8 cellular contexts compared by ENCODE assay signal in genomic region chr14:92726135-92726932, GRCh38. TPM values are rescaled to one million over a fixed set of nuclear protein-coding genes. Genes with fewer than 3 reads are reported as not detected.
DNase-seq lines count a peak whose midpoint lies in the region; ATAC-seq and TF ChIP-seq lines count a peak whose summit lies in the region.

No MANE protein-coding gene starts in this region.

- H3K36me3 ChIP-seq in left ventricle myocardium inferior: peaks cover 9% of the 10 kb centered on the region

- H3K27ac Mint-ChIP-seq in activated naive CD8-positive, alpha-beta T cell treated with anti-CD3 and anti-CD28 coated beads, Interleukin-2, amount 10 ng/mL, durations not matched to agents 7 days and 5 days: no peak overlapping the region
- no peak overlapping the region for H3K27ac Mint-ChIP-seq in activated naive CD8-positive, alpha-beta T cell treated with anti-CD3 and anti-CD28 coated beads for 36 hours

- no peak overlapping the region for H3K4me3 ChIP-seq in left ventricle myocardium inferior

- POLR2A ChIA-PET in activated naive CD8-positive, alpha-beta T cell treated with anti-CD3 and anti-CD28 coated beads, Interleukin-2, amount 10 ng/mL, durations not matched to agents 7 days and 5 days (lab: Charles Lee): no interaction called here

- DNase-seq in activated naive CD8-positive, alpha-beta T cell treated with anti-CD3 and anti-CD28 coated beads, Interleukin-2, amount 10 ng/mL, durations not matched to agents 7 days and 5 days: no peak
- DNase-seq in activated naive CD8-positive, alpha-beta T cell treated with anti-CD3 and anti-CD28 coated beads for 36 hours: no peak
- DNase-seq in activated T-cell treated with anti-CD3 and anti-CD28 coated beads, Interleukin-2, amount 50 U/mL, for 1 hour: peak; percentile 26
- DNase-seq in left ventricle myocardium inferior: peak; percentile 39
- peak; percentile 27 for DNase-seq in stimulated activated naive CD8-positive, alpha-beta T cell treated with anti-CD3 and anti-CD28 coated beads, Interleukin-15, Interleukin-2, amounts not matched to agents 100 U/mL and 50 U/mL, for 24 hours
- DNase-seq in cortex of kidney (lab: John Stamatoyannopoulos, UW): no peak
- DNase-seq in COR-L47 (lab: John Stamatoyannopoulos, UW): no peak
- DNase-seq in NCI-H1694 (lab: John Stamatoyannopoulos, UW): no peak

- peaks cover 12% of the 10 kb centered on the region for H3K4me1 Mint-ChIP-seq in activated naive CD8-positive, alpha-beta T cell treated with anti-CD3 and anti-CD28 coated beads, Interleukin-2, amount 10 ng/mL, durations not matched to agents 7 days and 5 days
- H3K4me1 Mint-ChIP-seq in activated naive CD8-positive, alpha-beta T cell treated with anti-CD3 and anti-CD28 coated beads for 36 hours: peaks cover 19% of the 10 kb centered on the region

- no peaks in the 10 kb centered on the region for H3K9me3 ChIP-seq in left ventricle myocardium inferior (replicated peaks)

- no peak for TF ChIP-seq CTCF in left ventricle myocardium inferior (IDR thresholded peaks at IDR 0.05; ENCODE audit: borderline replicate concordance)

- H3K4me3 Mint-ChIP-seq in activated naive CD8-positive, alpha-beta T cell treated with anti-CD3 and anti-CD28 coated beads, Interleukin-2, amount 10 ng/mL, durations not matched to agents 7 days and 5 days: no peak overlapping the region
- H3K4me3 Mint-ChIP-seq in activated naive CD8-positive, alpha-beta T cell treated with anti-CD3 and anti-CD28 coated beads for 36 hours: no peak overlapping the region

- intact Hi-C loops in left ventricle myocardium inferior (cut with micrococcal nuclease): no loop called here

- H3K27ac ChIP-seq in left ventricle myocardium inferior (replicated peaks): peak overlapping the region; percentile 84

- no peaks in the 10 kb centered on the region for H3K27me3 ChIP-seq in left ventricle myocardium inferior (ENCODE audit: low read depth)

- peak; percentile 38 for ATAC-seq in activated naive CD8-positive, alpha-beta T cell treated with anti-CD3 and anti-CD28 coated beads, Interleukin-2, amount 10 ng/mL, durations not matched to agents 7 days and 5 days (ENCODE audit: low read depth)
- no peak for ATAC-seq in stimulated activated naive CD8-positive, alpha-beta T cell treated with anti-CD3 and anti-CD28 coated beads, Interleukin-15, Interleukin-2, amounts not matched to agents 100 U/mL and 50 U/mL, for 24 hours

- peaks cover 55% of the 10 kb centered on the region for H3K4me1 ChIP-seq in left ventricle myocardium inferior

- peaks cover 1% of the 10 kb centered on the region for H3K9me3 Mint-ChIP-seq in activated naive CD8-positive, alpha-beta T cell treated with anti-CD3 and anti-CD28 coated beads, Interleukin-2, amount 10 ng/mL, durations not matched to agents 7 days and 5 days
- H3K9me3 Mint-ChIP-seq in activated naive CD8-positive, alpha-beta T cell treated with anti-CD3 and anti-CD28 coated beads for 36 hours: peaks cover 3% of the 10 kb centered on the region

- H3K27me3 Mint-ChIP-seq in activated naive CD8-positive, alpha-beta T cell treated with anti-CD3 and anti-CD28 coated beads, Interleukin-2, amount 10 ng/mL, durations not matched to agents 7 days and 5 days: peaks cover 26% of the 10 kb centered on the region
- peaks cover 4% of the 10 kb centered on the region for H3K27me3 Mint-ChIP-seq in activated naive CD8-positive, alpha-beta T cell treated with anti-CD3 and anti-CD28 coated beads for 36 hours

- H3K36me3 Mint-ChIP-seq in activated naive CD8-positive, alpha-beta T cell treated with anti-CD3 and anti-CD28 coated beads, Interleukin-2, amount 10 ng/mL, durations not matched to agents 7 days and 5 days: peaks cover 6% of the 10 kb centered on the region
- H3K36me3 Mint-ChIP-seq in activated naive CD8-positive, alpha-beta T cell treated with anti-CD3 and anti-CD28 coated beads for 36 hours: peaks cover 5% of the 10 kb centered on the region

RNA-seq across cellular contexts. Expression of gene LGMN, which starts 22.1 kb away (rescaled TPM):
- total RNA-seq in activated naive CD8-positive, alpha-beta T cell treated with anti-CD3 and anti-CD28 coated beads, Interleukin-2, amount 10 ng/mL, durations not matched to agents 7 days and 5 days: 10 to 100 TPM; 13.4 to 16.7 TPM
- total RNA-seq in activated naive CD8-positive, alpha-beta T cell treated with anti-CD3 and anti-CD28 coated beads for 36 hours: 1 to 10 TPM; 2.1 to 3.7 TPM
- 100 TPM for total RNA-seq in left ventricle myocardium inferior

Comparison
In these comparisons a context has a peak if more than half of its experiments do, and no peak if none do; other contexts are left out.
1. DNase-seq: peak in activated T-cell treated with anti-CD3 and anti-CD28 coated beads, Interleukin-2, amount 50 U/mL, for 1 hour (single experiment), left ventricle myocardium inferior (single experiment) and stimulated activated naive CD8-positive, alpha-beta T cell treated with anti-CD3 and anti-CD28 coated beads, Interleukin-15, Interleukin-2, amounts not matched to agents 100 U/mL and 50 U/mL, for 24 hours (single experiment); none in activated naive CD8-positive, alpha-beta T cell treated with anti-CD3 and anti-CD28 coated beads, Interleukin-2, amount 10 ng/mL, durations not matched to agents 7 days and 5 days (single experiment), activated naive CD8-positive, alpha-beta T cell treated with anti-CD3 and anti-CD28 coated beads for 36 hours (single experiment), cortex of kidney (single experiment), COR-L47 (single experiment) and NCI-H1694 (single experiment).